ENCODE assay signal across 26 cellular contexts in the genomic region with DNA sequence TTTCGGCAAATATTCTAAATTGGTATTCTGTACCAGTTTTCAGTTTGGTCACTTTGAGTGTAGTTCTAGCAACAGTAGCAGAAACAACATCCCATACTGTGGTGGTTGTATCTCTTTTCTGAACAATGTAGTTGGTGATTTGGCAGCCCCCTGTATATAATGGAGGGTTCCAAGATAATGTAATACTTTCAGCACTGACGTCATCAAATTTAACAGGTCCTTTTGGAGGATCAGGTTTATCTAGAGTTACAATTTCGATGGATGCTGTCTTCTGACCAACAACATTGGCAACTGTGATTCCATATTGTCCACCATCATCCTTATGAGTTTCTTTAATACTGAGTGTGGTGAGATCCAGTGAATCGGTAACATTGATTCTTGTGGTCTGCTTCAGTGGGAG.
DNase-seq lines count a peak whose midpoint lies in the region; ATAC-seq, FAIRE-seq and TF ChIP-seq lines count a peak whose summit lies in the region.
"Had no signal": no experiment of that assay in that cellular context is flagged by ENCODE, and none has a peak within 500 bp of the region (broad histone marks: within the 10 kb centered on the region; RNA-seq: fewer than 3 reads in every experiment).

No MANE protein-coding gene starts in this region.

- no peak for TF ChIP-seq POLR2A in HepG2 (IDR thresholded peaks at IDR 0.05; ENCODE audit: insufficient read depth in 1 of 2, low read depth in 2 of 2, low read length in 2 of 2)
- TF ChIP-seq POLR2A in right lobe of liver (IDR thresholded peaks at IDR 0.05) = no peak

- no peak for FAIRE-seq in HepG2 (lab: Jason Lieb, UNC)
- FAIRE-seq: A204.1, GM12878, GM12892, GM18507 had no signal

- H3K27me3 ChIP-seq in HepG2 (ENCODE audit: control insufficient read depth in 1 of 2, insufficient read depth in 2 of 2, low read length in 2 of 2) (no peaks in the 10 kb centered on the region; a peak in 1 of 5 replicates), right lobe of liver (no peaks in the 10 kb centered on the region), osteoblast (ENCODE audit: insufficient read depth, low read length) (no peaks in the 10 kb centered on the region), skeletal muscle tissue (ENCODE audit: control insufficient read depth in 3 of 3, insufficient read depth in 3 of 3, low read length in 3 of 3) (no peaks in the 10 kb centered on the region)
- H3K27me3 ChIP-seq: BE2C, BLaER1 had no signal

- H3K27ac ChIP-seq in HepG2 (ENCODE audit: extremely low read length, insufficient read depth, low read length) (no peak overlapping the region), right lobe of liver (no peak overlapping the region), osteoblast (ENCODE audit: low read depth, low read length) (no peak overlapping the region), skeletal muscle tissue (ENCODE audit: low read depth, low read length) (peak overlapping the region; percentile 14)
- H3K27ac ChIP-seq: BLaER1 had no signal

- H3K4me3 ChIP-seq in HepG2 (replicated peaks in 1 of 3; ENCODE audit: insufficient read depth in 1 of 3, low read depth in 2 of 3, low read length in 3 of 3) = no peak overlapping the region
- H3K4me3 ChIP-seq in right lobe of liver = no peak overlapping the region
- H3K4me3 ChIP-seq in osteoblast (ENCODE audit: insufficient read depth, low read length) = no peak overlapping the region
- H3K4me3 ChIP-seq in skeletal muscle tissue (ENCODE audit: low read length in 3 of 3) = no peak overlapping the region
- H3K4me3 ChIP-seq: BLaER1, GM12878 had no signal

- no peak for DNase-seq in HepG2 (ENCODE audit: low spot score)
- DNase-seq in right lobe of liver = no peak
- DNase-seq in osteoblast (ENCODE audit: insufficient read length, low spot score, missing footprints) = peak; percentile 13
- DNase-seq in NCI-H526 (lab: John Stamatoyannopoulos, UW) = no peak
- DNase-seq in activated naive CD4-positive, alpha-beta T cell treated with Interleukin-2 at 50 U/mL for 16 hours = no peak
- DNase-seq: 8988T; ACHN; BE2C; C1 segment of cervical spinal cord; CD4-positive, alpha-beta memory T cell; CD4-positive, CD25-positive, alpha-beta regulatory T cell; CD8-positive, alpha-beta memory T cell; COR-L47; DMS 273 treated with DMSO at 0.1 percent for 48 hours; DMS153; DMS53; DMS79; DND-41; EL; GDM1 had no signal

- H3K79me2 ChIP-seq in HepG2 (ENCODE audit: insufficient read depth, low read length) (no peaks in the 10 kb centered on the region), osteoblast (ENCODE audit: insufficient read depth, low read length) (no peaks in the 10 kb centered on the region)

- TF ChIP-seq EP300 in HepG2 (IDR thresholded peaks at IDR 0.05; ENCODE audit: low read depth in 2 of 2, low read length in 2 of 2) = no peak
- no peak for TF ChIP-seq EP300 in HepG2 (CRISPR knock-in tag; IDR thresholded peaks at IDR 0.05; ENCODE audit: borderline replicate concordance)

- no peaks in the 10 kb centered on the region for H3K9me3 ChIP-seq in HepG2 (ENCODE audit: low read length)
- H3K9me3 ChIP-seq in right lobe of liver = no peaks in the 10 kb centered on the region
- H3K9me3 ChIP-seq in osteoblast (ENCODE audit: low read depth, low read length) = no peaks in the 10 kb centered on the region
- no peaks in the 10 kb centered on the region for H3K9me3 ChIP-seq in skeletal muscle tissue (ENCODE audit: control insufficient read depth in 3 of 3, low read length in 3 of 3)
- H3K9me3 ChIP-seq: BE2C had no signal

- POLR2A ChIA-PET in HepG2 (lab: Yijun Ruan, JAX) = no interaction called here

- 42% methylated on average over 4 of the region's 4 CpGs for WGBS in HepG2 (ENCODE audit: low lambda C conversion rate)
- 91% methylated on average over 4 of the region's 4 CpGs for WGBS in right lobe of liver (ENCODE audit: insufficient coverage, low coverage, low lambda C conversion rate, missing lambda C conversion rate)

- intact Hi-C loops in HepG2 (cut with micrococcal nuclease; ENCODE audit: unreplicated experiment) (no loop called here), right lobe of liver (cut with DNase I) (no loop called here)

- no peak for TF ChIP-seq RAD21 in HepG2 (CRISPR knock-in tag; IDR thresholded peaks at IDR 0.05)

- H3K4me2 ChIP-seq in HepG2 (ENCODE audit: low read depth, low read length) = no peak overlapping the region
- H3K4me2 ChIP-seq in osteoblast (ENCODE audit: insufficient read depth, low read length) = no peak overlapping the region
- H3K4me2 ChIP-seq: BLaER1 had no signal

- H3K4me1 ChIP-seq in HepG2 (ENCODE audit: insufficient read depth, low read length) = no peaks in the 10 kb centered on the region
- no peaks in the 10 kb centered on the region for H3K4me1 ChIP-seq in right lobe of liver
- H3K4me1 ChIP-seq in osteoblast (ENCODE audit: insufficient read depth, low read length) = no peaks in the 10 kb centered on the region
- H3K4me1 ChIP-seq in skeletal muscle tissue (ENCODE audit: control insufficient read depth in 3 of 3, insufficient read depth in 3 of 3, low read length in 3 of 3) = peaks cover 26 to 78% (median 44%) of the 10 kb centered on the region in 3 donors
- H3K4me1 ChIP-seq: BE2C, BLaER1 had no signal

- H3K36me3 ChIP-seq in HepG2 (replicated peaks in 1 of 2; ENCODE audit: control insufficient read depth in 1 of 2, insufficient read depth in 2 of 2, low read length in 2 of 2) (no peaks in the 10 kb centered on the region), right lobe of liver (no peaks in the 10 kb centered on the region), osteoblast (ENCODE audit: insufficient read depth, low read length) (no peaks in the 10 kb centered on the region), skeletal muscle tissue (ENCODE audit: control insufficient read depth in 3 of 3, insufficient read depth in 3 of 3, low read length in 3 of 3) (peaks cover 78 to 100% (median 96%) of the 10 kb centered on the region in 3 donors)
- H3K36me3 ChIP-seq: BE2C, BLaER1 had no signal

- H3K9ac ChIP-seq in HepG2 (ENCODE audit: insufficient read depth, low read depth, low read length) (no peak overlapping the region), skeletal muscle tissue (ENCODE audit: low read depth in 1 of 3, low read length in 3 of 3) (no peak overlapping the region)
- H3K9ac ChIP-seq: BLaER1 had no signal

- H4K20me1 ChIP-seq in HepG2 (ENCODE audit: insufficient read depth, low read length) (no peaks in the 10 kb centered on the region), osteoblast (ENCODE audit: insufficient read depth, low read length) (no peaks in the 10 kb centered on the region)
- H4K20me1 ChIP-seq: BLaER1 had no signal

- TF ChIP-seq CTCF in HepG2 (CRISPR knock-in tag; IDR thresholded peaks at IDR 0.05) = no peak
- no peak for TF ChIP-seq CTCF in right lobe of liver (IDR thresholded peaks at IDR 0.05)
- no peak for TF ChIP-seq CTCF in osteoblast (IDR thresholded peaks at IDR 0.05; ENCODE audit: extremely low read depth, low read depth, low read length)

- CTCF ChIA-PET in HepG2 (lab: Yijun Ruan, JAX; ENCODE audit: low intra/inter-chr PET ratio, low total read pairs) = no interaction called here

- BruUV-seq in HepG2 (replicated peaks; lab: Mats Ljungman, UMichigan) = no TSS peak

- no peak overlapping the region for H2AFZ ChIP-seq in HepG2 (ENCODE audit: low read length)
- no peak overlapping the region for H2AFZ ChIP-seq in osteoblast (ENCODE audit: low read length)

- in situ Hi-C loops in HepG2 (cut with HindIII; ENCODE audit: extremely low pct_ligation_motif_present, low pct_unique_long_range_greater_than_20kb) = no loop called here

- ATAC-seq in HepG2 (no peak), right lobe of liver (no peak)
- ATAC-seq: GM12878 had no signal

TF ChIP-seq in HepG2, 621 proteins besides CTCF, POLR2A, EP300 and RAD21 (continues in another document):
- peak; percentile 96 for TF ChIP-seq ATF7 (IDR thresholded peaks at IDR 0.05)
- TF ChIP-seq ATF7 (CRISPR knock-in tag; IDR thresholded peaks at IDR 0.05) = no peak
- TF ChIP-seq, protein P1, sequence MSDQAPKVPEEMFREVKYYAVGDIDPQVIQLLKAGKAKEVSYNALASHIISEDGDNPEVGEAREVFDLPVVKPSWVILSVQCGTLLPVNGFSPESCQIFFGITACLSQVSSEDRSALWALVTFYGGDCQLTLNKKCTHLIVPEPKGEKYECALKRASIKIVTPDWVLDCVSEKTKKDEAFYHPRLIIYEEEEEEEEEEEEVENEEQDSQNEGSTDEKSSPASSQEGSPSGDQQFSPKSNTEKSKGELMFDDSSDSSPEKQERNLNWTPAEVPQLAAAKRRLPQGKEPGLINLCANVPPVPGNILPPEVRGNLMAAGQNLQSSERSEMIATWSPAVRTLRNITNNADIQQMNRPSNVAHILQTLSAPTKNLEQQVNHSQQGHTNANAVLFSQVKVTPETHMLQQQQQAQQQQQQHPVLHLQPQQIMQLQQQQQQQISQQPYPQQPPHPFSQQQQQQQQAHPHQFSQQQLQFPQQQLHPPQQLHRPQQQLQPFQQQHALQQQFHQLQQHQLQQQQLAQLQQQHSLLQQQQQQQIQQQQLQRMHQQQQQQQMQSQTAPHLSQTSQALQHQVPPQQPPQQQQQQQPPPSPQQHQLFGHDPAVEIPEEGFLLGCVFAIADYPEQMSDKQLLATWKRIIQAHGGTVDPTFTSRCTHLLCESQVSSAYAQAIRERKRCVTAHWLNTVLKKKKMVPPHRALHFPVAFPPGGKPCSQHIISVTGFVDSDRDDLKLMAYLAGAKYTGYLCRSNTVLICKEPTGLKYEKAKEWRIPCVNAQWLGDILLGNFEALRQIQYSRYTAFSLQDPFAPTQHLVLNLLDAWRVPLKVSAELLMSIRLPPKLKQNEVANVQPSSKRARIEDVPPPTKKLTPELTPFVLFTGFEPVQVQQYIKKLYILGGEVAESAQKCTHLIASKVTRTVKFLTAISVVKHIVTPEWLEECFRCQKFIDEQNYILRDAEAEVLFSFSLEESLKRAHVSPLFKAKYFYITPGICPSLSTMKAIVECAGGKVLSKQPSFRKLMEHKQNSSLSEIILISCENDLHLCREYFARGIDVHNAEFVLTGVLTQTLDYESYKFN (CRISPR knock-in tag; conservative IDR thresholded peaks at IDR 0.05) = no peak
- TF ChIP-seq, protein P2, sequence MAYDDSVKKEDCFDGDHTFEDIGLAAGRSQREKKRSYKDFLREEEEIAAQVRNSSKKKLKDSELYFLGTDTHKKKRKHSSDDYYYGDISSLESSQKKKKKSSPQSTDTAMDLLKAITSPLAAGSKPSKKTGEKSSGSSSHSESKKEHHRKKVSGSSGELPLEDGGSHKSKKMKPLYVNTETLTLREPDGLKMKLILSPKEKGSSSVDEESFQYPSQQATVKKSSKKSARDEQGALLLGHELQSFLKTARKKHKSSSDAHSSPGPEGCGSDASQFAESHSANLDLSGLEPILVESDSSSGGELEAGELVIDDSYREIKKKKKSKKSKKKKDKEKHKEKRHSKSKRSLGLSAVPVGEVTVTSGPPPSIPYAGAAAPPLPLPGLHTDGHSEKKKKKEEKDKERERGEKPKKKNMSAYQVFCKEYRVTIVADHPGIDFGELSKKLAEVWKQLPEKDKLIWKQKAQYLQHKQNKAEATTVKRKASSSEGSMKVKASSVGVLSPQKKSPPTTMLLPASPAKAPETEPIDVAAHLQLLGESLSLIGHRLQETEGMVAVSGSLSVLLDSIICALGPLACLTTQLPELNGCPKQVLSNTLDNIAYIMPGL (CRISPR knock-in tag; IDR thresholded peaks at IDR 0.05; ENCODE audit: borderline replicate concordance in 1 of 2, low read depth in 1 of 2) = no peak
- TF ChIP-seq PAWR (CRISPR knock-in tag; IDR thresholded peaks at IDR 0.05; ENCODE audit: borderline replicate concordance) = no peak
